In genomic region chr12:6824085-6824800, GRCh38 we compare ENCODE assay signal across 1 cellular context.
TF ChIP-seq lines count a peak whose summit lies in the region.

No MANE protein-coding gene starts in this region.

TF ChIP-seq in WTC11, 78 proteins besides CTCF, POLR2A, EP300 and RAD21 (continued from another document):
- no peak for TF ChIP-seq FOXP4 (CRISPR knock-in tag; IDR thresholded peaks at IDR 0.05)
TF ChIP-seq in WTC11: peak in this region for 0.
